Comparison of ENCODE assay signal across 8 cellular contexts in the genomic region with DNA sequence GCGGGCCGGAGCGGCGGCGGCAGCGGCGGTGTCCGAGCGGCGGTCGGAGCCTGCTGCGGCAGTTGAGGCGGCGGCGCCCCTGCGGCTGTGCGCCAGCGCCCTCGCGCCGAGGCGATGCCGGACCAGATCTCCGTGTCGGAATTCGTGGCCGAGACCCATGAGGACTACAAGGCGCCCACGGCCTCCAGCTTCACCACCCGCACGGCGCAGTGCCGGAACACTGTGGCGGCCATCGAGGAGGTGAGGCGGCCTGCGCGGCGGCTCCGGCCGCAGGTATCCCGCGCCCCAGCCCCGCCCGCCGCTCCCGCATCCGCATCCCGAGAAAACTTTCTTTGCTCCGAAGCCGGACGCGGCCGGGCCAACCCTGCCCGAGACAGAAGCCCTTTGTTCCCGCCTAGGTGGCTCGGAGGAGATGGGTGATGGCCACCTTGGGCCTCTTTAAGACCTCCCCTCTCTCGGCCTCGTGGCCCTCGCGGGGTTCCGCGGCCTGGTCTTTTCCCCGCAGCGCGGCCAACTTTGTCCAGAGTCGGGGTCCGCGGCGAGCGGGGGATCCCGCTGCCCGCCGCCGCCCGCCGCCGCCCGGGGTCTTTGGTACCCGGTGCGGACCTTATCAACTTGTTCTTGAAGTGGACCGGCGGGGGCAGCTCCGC. TPM values are rescaled to one million over a fixed set of nuclear protein-coding genes. Genes with fewer than 3 reads are reported as not detected.
A peak's percentile ranks its signal among the peaks of the same experiment; 100 is the strongest.
DNase-seq lines count a peak whose midpoint lies in the region; ATAC-seq and TF ChIP-seq lines count a peak whose summit lies in the region.

No MANE protein-coding gene starts in this region.

- no peaks in the 10 kb centered on the region for H3K9me3 Mint-ChIP-seq in activated CD4-positive, alpha-beta memory T cell treated with anti-CD3 and anti-CD28 coated beads, Interleukin-2, amount 10 ng/mL, durations not matched to agents 7 days and 5 days
- H3K9me3 Mint-ChIP-seq in activated CD4-positive, alpha-beta memory T cell treated with anti-CD3 and anti-CD28 coated beads for 36 hours = no peaks in the 10 kb centered on the region
- no peaks in the 10 kb centered on the region for H3K9me3 Mint-ChIP-seq in activated naive CD8-positive, alpha-beta T cell treated with anti-CD3 and anti-CD28 coated beads for 36 hours

- peaks cover 6% of the 10 kb centered on the region for H3K4me1 Mint-ChIP-seq in activated CD4-positive, alpha-beta memory T cell treated with anti-CD3 and anti-CD28 coated beads, Interleukin-2, amount 10 ng/mL, durations not matched to agents 7 days and 5 days
- peaks cover 4% of the 10 kb centered on the region for H3K4me1 Mint-ChIP-seq in activated CD4-positive, alpha-beta memory T cell treated with anti-CD3 and anti-CD28 coated beads for 36 hours (ENCODE audit: low read depth)
- peaks cover 2% of the 10 kb centered on the region for H3K4me1 Mint-ChIP-seq in activated naive CD8-positive, alpha-beta T cell treated with anti-CD3 and anti-CD28 coated beads for 36 hours

- no peaks in the 10 kb centered on the region for H3K36me3 Mint-ChIP-seq in activated CD4-positive, alpha-beta memory T cell treated with anti-CD3 and anti-CD28 coated beads, Interleukin-2, amount 10 ng/mL, durations not matched to agents 7 days and 5 days (ENCODE audit: low read depth)
- H3K36me3 Mint-ChIP-seq in activated CD4-positive, alpha-beta memory T cell treated with anti-CD3 and anti-CD28 coated beads for 36 hours = no peaks in the 10 kb centered on the region
- H3K36me3 Mint-ChIP-seq in activated naive CD8-positive, alpha-beta T cell treated with anti-CD3 and anti-CD28 coated beads for 36 hours = no peaks in the 10 kb centered on the region

- peak overlapping the region; percentile 81 for H3K27ac ChIP-seq in right cardiac atrium (ENCODE audit: low read length)
- H3K27ac ChIP-seq in gastrocnemius medialis = peak overlapping the region; percentile 62 to 81 (median 74)

- under 1% methylated on average over 84 of the region's 84 CpGs for WGBS in right cardiac atrium

- no peaks in the 10 kb centered on the region for H3K9me3 ChIP-seq in right cardiac atrium (ENCODE audit: control insufficient read depth, low read length)
- H3K9me3 ChIP-seq in gastrocnemius medialis = no peaks in the 10 kb centered on the region

- CTCF ChIA-PET in activated CD4-positive, alpha-beta memory T cell treated with anti-CD3 and anti-CD28 coated beads, Interleukin-2, amount 10 ng/mL, durations not matched to agents 7 days and 5 days (lab: Charles Lee) = no interaction called here
- CTCF ChIA-PET in activated CD4-positive, alpha-beta memory T cell treated with anti-CD3 and anti-CD28 coated beads for 36 hours (lab: Charles Lee) = interaction anchor here (1.0 to 2.1 kb wide), 3 partner anchors 10 to 26 kb away, joined by 3 to 4 read pairs (median 4); no protein-coding TSS in a partner anchor

- H3K4me3 Mint-ChIP-seq in activated CD4-positive, alpha-beta memory T cell treated with anti-CD3 and anti-CD28 coated beads, Interleukin-2, amount 10 ng/mL, durations not matched to agents 7 days and 5 days = peak overlapping the region; percentile 7
- no peak overlapping the region for H3K4me3 Mint-ChIP-seq in activated CD4-positive, alpha-beta memory T cell treated with anti-CD3 and anti-CD28 coated beads for 36 hours
- peak overlapping the region; percentile 62 for H3K4me3 Mint-ChIP-seq in activated naive CD8-positive, alpha-beta T cell treated with anti-CD3 and anti-CD28 coated beads for 36 hours

- no peaks in the 10 kb centered on the region for H3K36me3 ChIP-seq in gastrocnemius medialis

- no peaks in the 10 kb centered on the region for H3K27me3 ChIP-seq in right cardiac atrium (ENCODE audit: control insufficient read depth, insufficient read depth)
- peaks cover 0 to 8% (median 3%) of the 10 kb centered on the region in 3 donors for H3K27me3 ChIP-seq in gastrocnemius medialis

- H3K27me3 Mint-ChIP-seq in activated CD4-positive, alpha-beta memory T cell treated with anti-CD3 and anti-CD28 coated beads, Interleukin-2, amount 10 ng/mL, durations not matched to agents 7 days and 5 days = peaks cover 55% of the 10 kb centered on the region
- peaks cover 47% of the 10 kb centered on the region for H3K27me3 Mint-ChIP-seq in activated CD4-positive, alpha-beta memory T cell treated with anti-CD3 and anti-CD28 coated beads for 36 hours
- peaks cover 73% of the 10 kb centered on the region for H3K27me3 Mint-ChIP-seq in activated naive CD8-positive, alpha-beta T cell treated with anti-CD3 and anti-CD28 coated beads for 36 hours

- H3K27ac Mint-ChIP-seq in activated CD4-positive, alpha-beta memory T cell treated with anti-CD3 and anti-CD28 coated beads, Interleukin-2, amount 10 ng/mL, durations not matched to agents 7 days and 5 days = no peak overlapping the region
- H3K27ac Mint-ChIP-seq in activated CD4-positive, alpha-beta memory T cell treated with anti-CD3 and anti-CD28 coated beads for 36 hours = no peak overlapping the region
- no peak overlapping the region for H3K27ac Mint-ChIP-seq in activated naive CD8-positive, alpha-beta T cell treated with anti-CD3 and anti-CD28 coated beads for 36 hours

- DNase-seq in activated CD4-positive, alpha-beta memory T cell treated with anti-CD3 and anti-CD28 coated beads, Interleukin-2, amount 10 ng/mL, durations not matched to agents 7 days and 5 days = no peak
- DNase-seq in activated CD4-positive, alpha-beta memory T cell treated with anti-CD3 and anti-CD28 coated beads for 36 hours = no peak
- no peak for DNase-seq in activated naive CD8-positive, alpha-beta T cell treated with anti-CD3 and anti-CD28 coated beads for 36 hours
- DNase-seq in right cardiac atrium (peak; percentile 50 to 82 (median 75)), gastrocnemius medialis (no peak), OCI-M2 (lab: John Stamatoyannopoulos, UW; ENCODE audit: unreplicated experiment) (no peak), DMS79 (lab: John Stamatoyannopoulos, UW) (no peak)

- in situ Hi-C loops in gastrocnemius medialis (cut with MboI; ENCODE audit: low sequenced_read_pairs in 4 of 4) = loop anchor here in 2 of 4 donors (10.0 kb wide), 1 partner anchor 128 kb away; no protein-coding TSS in a partner anchor

- intact Hi-C loops in activated CD4-positive, alpha-beta memory T cell treated with anti-CD3 and anti-CD28 coated beads for 36 hours (cut with micrococcal nuclease) = loop anchor here (5.0 kb wide), 4 partner anchors 40 to 165 kb away; no protein-coding TSS in a partner anchor
- intact Hi-C loops in right cardiac atrium (cut with DNase I) = loop anchor here in 3 of 4 donors (2.0 to 10.0 kb wide), 6 partner anchors 52 to 138 kb away; no protein-coding TSS in a partner anchor
- intact Hi-C loops in gastrocnemius medialis (cut with DNase I; ENCODE audit: low total_unique reads) = loop anchor here (1.0 to 10.0 kb wide), 6 partner anchors 50 to 215 kb away; a partner anchor contains a TSS

- TF ChIP-seq POLR2A in gastrocnemius medialis (IDR thresholded peaks at IDR 0.05) = no peak

- H3K4me1 ChIP-seq in right cardiac atrium (ENCODE audit: control insufficient read depth, insufficient read depth, low read length) = peaks cover 2% of the 10 kb centered on the region
- peaks cover 8 to 31% of the 10 kb centered on the region in 2 donors for H3K4me1 ChIP-seq in gastrocnemius medialis

- no peak for TF ChIP-seq CTCF in gastrocnemius medialis (IDR thresholded peaks at IDR 0.05 in 4 of 5, conservative IDR thresholded peaks at IDR 0.05 in 1 of 5)

- ATAC-seq in HG03460 (IDR thresholded peaks at IDR 0.05; ENCODE audit: unreplicated experiment) (peak; percentile 23), right cardiac atrium (peak; percentile 27 to 37), gastrocnemius medialis (peak; percentile 25 to 30)

- H3K4me3 ChIP-seq in right cardiac atrium (ENCODE audit: low read length) (peak overlapping the region; percentile 92), gastrocnemius medialis (peak overlapping the region; percentile 52 to 71 (median 67))

- POLR2A ChIA-PET in activated CD4-positive, alpha-beta memory T cell treated with anti-CD3 and anti-CD28 coated beads, Interleukin-2, amount 10 ng/mL, durations not matched to agents 7 days and 5 days (lab: Charles Lee) = no interaction called here
- POLR2A ChIA-PET in activated CD4-positive, alpha-beta memory T cell treated with anti-CD3 and anti-CD28 coated beads for 36 hours (lab: Charles Lee) = interaction anchor here (0.6 kb wide), 1 partner anchor 580 kb away, joined by 3 read pairs; no protein-coding TSS in a partner anchor

RNA-seq across cellular contexts. Expression of a gene that starts 0.5 kb away (rescaled TPM):
- total RNA-seq in activated CD4-positive, alpha-beta memory T cell treated with anti-CD3 and anti-CD28 coated beads, Interleukin-2, amount 10 ng/mL, durations not matched to agents 7 days and 5 days = under 1 TPM; 0.25 to 0.71 TPM
- under 1 TPM; 0.26 to 0.97 TPM for total RNA-seq in activated CD4-positive, alpha-beta memory T cell treated with anti-CD3 and anti-CD28 coated beads for 36 hours
- total RNA-seq in activated naive CD8-positive, alpha-beta T cell treated with anti-CD3 and anti-CD28 coated beads for 36 hours = under 1 TPM; 0.04 to 0.12 TPM
- total RNA-seq in right cardiac atrium (10 to 100 TPM; 13.3 to 19.7 (median 16.0) TPM), gastrocnemius medialis (1 to 10 TPM; 1.9 to 4.0 (median 3.4) TPM)
- polyA plus RNA-seq in right cardiac atrium = 9.2 TPM

Comparison
In these comparisons a context has a peak if more than half of its experiments do, and no peak if none do; other contexts are left out.
1. DNase-seq: peak in right cardiac atrium (3 of 3); none in activated CD4-positive, alpha-beta memory T cell treated with anti-CD3 and anti-CD28 coated beads, Interleukin-2, amount 10 ng/mL, durations not matched to agents 7 days and 5 days (single experiment), activated CD4-positive, alpha-beta memory T cell treated with anti-CD3 and anti-CD28 coated beads for 36 hours (single experiment), activated naive CD8-positive, alpha-beta T cell treated with anti-CD3 and anti-CD28 coated beads for 36 hours (single experiment), gastrocnemius medialis (0 of 2), OCI-M2 (single experiment) and DMS79 (single experiment).
2. Peak in every context shown above with its lines, with median percentiles within 50 percentile points of each other: ATAC-seq.